Comparison of ENCODE assay signal across 12 cellular contexts in the genomic region with DNA sequence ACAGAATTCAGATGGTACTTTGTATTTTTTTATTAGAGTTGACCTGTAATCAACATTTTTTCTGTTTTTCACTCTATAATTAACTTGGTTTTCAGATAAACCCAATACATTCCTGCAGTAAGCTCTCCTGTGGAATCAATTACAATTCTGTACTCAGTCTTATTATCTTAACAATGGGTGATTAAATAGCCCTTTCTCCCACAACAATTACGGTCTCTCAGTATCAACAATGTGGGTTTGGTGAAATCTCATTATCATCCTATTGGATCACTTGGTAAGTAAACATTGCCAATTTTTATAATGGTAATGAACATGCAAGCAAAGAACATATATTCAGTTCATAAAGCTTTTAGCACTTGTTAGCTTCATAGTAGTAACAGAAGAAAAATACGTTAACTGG.
DNase-seq lines count a peak whose midpoint lies in the region; ATAC-seq and TF ChIP-seq lines count a peak whose summit lies in the region.
"Had no signal": no experiment of that assay in that cellular context is flagged by ENCODE, and none has a peak within 500 bp of the region (broad histone marks: within the 10 kb centered on the region; RNA-seq: fewer than 3 reads in every experiment).

No MANE protein-coding gene starts in this region.

- H3K9ac ChIP-seq in HUES48 (ENCODE audit: low read depth, low read length) = no peak overlapping the region
- H3K9ac ChIP-seq: BLaER1 had no signal

- peak overlapping the region; percentile 42 for H3K4me3 ChIP-seq in HUES48 (ENCODE audit: low read depth, low read length)
- H3K4me3 ChIP-seq: A549, BLaER1 had no signal

- DNase-seq in WTC11 (ENCODE audit: low spot score) (no peak), iPS-NIHi11 (ENCODE audit: low spot score) (peak; percentile 15), mesothelial cell of epicardium (ENCODE audit: low spot score in 2 of 2, unreplicated experiment in 2 of 2) (no peak)
- DNase-seq in activated naive CD4-positive, alpha-beta T cell treated with anti-CD3 and anti-CD28 coated beads, Interleukin-2, amount 50 U/mL, for 72 hours (ENCODE audit: low spot score in 2 of 2) = no peak
- DNase-seq: Caco-2; CD8-positive, alpha-beta memory T cell; DMS53; GF-D8 had no signal

- peak; percentile 58 for ATAC-seq in WTC11
- no peak for ATAC-seq in GM21526 (IDR thresholded peaks at IDR 0.05; ENCODE audit: low FRiP score, unreplicated experiment)
- ATAC-seq in activated naive CD4-positive, alpha-beta T cell treated with anti-CD3 and anti-CD28 coated beads, Interleukin-2, amount 50 U/mL, for 72 hours = no peak
- ATAC-seq: A549 had no signal

- TF ChIP-seq CTCF in WTC11 (IDR thresholded peaks at IDR 0.05) (no peak), mesothelial cell of epicardium (IDR thresholded peaks at IDR 0.05; ENCODE audit: unreplicated experiment) (no peak)

- POLR2A ChIA-PET in WTC11 (lab: Charles Lee) = interaction anchor here (1.2 kb wide), 1 partner anchor 29 kb away, joined by 3 read pairs; no protein-coding TSS in a partner anchor

- peaks cover 67% of the 10 kb centered on the region for H3K4me1 ChIP-seq in HUES48 (ENCODE audit: control insufficient read depth, insufficient read depth, low read length)
- H3K4me1 ChIP-seq: A549, BLaER1, Caco-2 had no signal

- H3K36me3 Mint-ChIP-seq in WTC11 = no peaks in the 10 kb centered on the region
- H3K36me3 Mint-ChIP-seq in activated naive CD4-positive, alpha-beta T cell treated with anti-CD3 and anti-CD28 coated beads, Interleukin-2, amount 50 U/mL, for 72 hours = no peaks in the 10 kb centered on the region
- H3K36me3 Mint-ChIP-seq in mesothelial cell of epicardium = no peaks in the 10 kb centered on the region
- H3K36me3 Mint-ChIP-seq: CD8-positive, alpha-beta memory T cell had no signal

- no peaks in the 10 kb centered on the region for H3K27me3 ChIP-seq in HUES48 (ENCODE audit: control insufficient read depth, insufficient read depth, low read length)
- H3K27me3 ChIP-seq: BLaER1 had no signal

- H3K9me3 ChIP-seq in HUES48 (ENCODE audit: control insufficient read depth, insufficient read depth, low read length) = no peaks in the 10 kb centered on the region
- H3K9me3 ChIP-seq: A549, BLaER1, Caco-2 had no signal

- H3K27me3 Mint-ChIP-seq in WTC11 (ENCODE audit: low read depth) (peaks cover 2% of the 10 kb centered on the region; the same call in 1 of the 2 replicates), mesothelial cell of epicardium (ENCODE audit: low read depth) (no peaks in the 10 kb centered on the region)
- H3K27me3 Mint-ChIP-seq: CD8-positive, alpha-beta memory T cell had no signal

- H3K4me3 Mint-ChIP-seq in WTC11 (peak overlapping the region; percentile 24), mesothelial cell of epicardium (no peak overlapping the region)
- H3K4me3 Mint-ChIP-seq: CD8-positive, alpha-beta memory T cell had no signal

- no peaks in the 10 kb centered on the region for H3K36me3 ChIP-seq in HUES48 (ENCODE audit: control insufficient read depth, insufficient read depth, low read length)
- H3K36me3 ChIP-seq: BLaER1 had no signal

- peak overlapping the region; percentile 70 for H3K27ac ChIP-seq in HUES48 (ENCODE audit: low read depth, low read length)
- H3K27ac ChIP-seq: A549, BLaER1 had no signal

- CTCF ChIA-PET in WTC11 (lab: Charles Lee) = interaction anchor here (0.6 kb wide), 1 partner anchor 452 kb away, joined by 3 read pairs; no protein-coding TSS in a partner anchor

- peaks cover 84% of the 10 kb centered on the region for H3K4me1 Mint-ChIP-seq in WTC11
- H3K4me1 Mint-ChIP-seq in mesothelial cell of epicardium = peaks cover 3% of the 10 kb centered on the region
- H3K4me1 Mint-ChIP-seq: CD8-positive, alpha-beta memory T cell had no signal

- H3K27ac Mint-ChIP-seq in WTC11 = peak overlapping the region; percentile 70; the same call in 1 of the 2 replicates
- no peak overlapping the region for H3K27ac Mint-ChIP-seq in activated naive CD4-positive, alpha-beta T cell treated with anti-CD3 and anti-CD28 coated beads, Interleukin-2, amount 50 U/mL, for 72 hours
- no peak overlapping the region for H3K27ac Mint-ChIP-seq in mesothelial cell of epicardium
- H3K27ac Mint-ChIP-seq: CD8-positive, alpha-beta memory T cell had no signal

- H3K9me3 Mint-ChIP-seq in WTC11 (no peaks in the 10 kb centered on the region), mesothelial cell of epicardium (peaks cover 13% of the 10 kb centered on the region)
- peaks cover 8% of the 10 kb centered on the region in 2 donors for H3K9me3 Mint-ChIP-seq in activated naive CD4-positive, alpha-beta T cell treated with anti-CD3 and anti-CD28 coated beads, Interleukin-2, amount 50 U/mL, for 72 hours

TF ChIP-seq in WTC11, 78 proteins besides CTCF, POLR2A, EP300 and RAD21 (continues in another document):
- TF ChIP-seq, protein P1, sequence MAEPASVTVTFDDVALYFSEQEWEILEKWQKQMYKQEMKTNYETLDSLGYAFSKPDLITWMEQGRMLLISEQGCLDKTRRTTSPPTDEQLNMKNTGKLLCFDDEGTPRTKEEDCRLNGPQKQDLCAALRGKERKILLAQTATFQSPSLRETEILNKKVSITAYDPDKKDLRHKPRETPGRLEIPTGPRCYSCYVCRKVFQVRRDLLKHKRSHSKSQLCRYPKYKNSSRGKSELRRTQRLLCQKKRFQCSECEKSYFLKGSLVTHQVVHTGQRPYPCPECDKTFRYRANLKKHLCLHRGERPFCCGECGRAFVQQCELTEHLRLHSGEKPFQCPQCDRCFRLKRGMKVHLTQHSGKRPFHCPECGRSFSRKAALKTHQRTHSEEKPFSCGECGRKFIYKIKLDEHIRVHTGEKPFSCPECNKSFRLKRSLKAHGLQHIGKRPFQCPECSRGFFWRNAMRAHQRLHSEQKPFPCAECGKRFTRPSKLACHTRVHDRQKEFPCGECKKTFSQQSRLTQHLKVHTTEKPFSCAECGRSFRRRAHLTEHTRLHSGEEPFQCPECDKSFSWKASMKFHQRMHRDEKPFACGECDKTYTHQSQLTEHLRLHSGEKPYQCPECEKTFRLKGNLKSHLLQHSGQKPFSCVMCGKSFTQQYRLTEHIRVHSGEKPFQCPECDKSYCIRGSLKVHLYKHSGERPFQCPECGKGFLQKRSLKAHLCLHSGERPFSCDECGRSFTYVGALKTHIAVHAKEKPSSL (CRISPR knock-in tag; conservative IDR thresholded peaks at IDR 0.05) = no peak
- TF ChIP-seq, protein P2, sequence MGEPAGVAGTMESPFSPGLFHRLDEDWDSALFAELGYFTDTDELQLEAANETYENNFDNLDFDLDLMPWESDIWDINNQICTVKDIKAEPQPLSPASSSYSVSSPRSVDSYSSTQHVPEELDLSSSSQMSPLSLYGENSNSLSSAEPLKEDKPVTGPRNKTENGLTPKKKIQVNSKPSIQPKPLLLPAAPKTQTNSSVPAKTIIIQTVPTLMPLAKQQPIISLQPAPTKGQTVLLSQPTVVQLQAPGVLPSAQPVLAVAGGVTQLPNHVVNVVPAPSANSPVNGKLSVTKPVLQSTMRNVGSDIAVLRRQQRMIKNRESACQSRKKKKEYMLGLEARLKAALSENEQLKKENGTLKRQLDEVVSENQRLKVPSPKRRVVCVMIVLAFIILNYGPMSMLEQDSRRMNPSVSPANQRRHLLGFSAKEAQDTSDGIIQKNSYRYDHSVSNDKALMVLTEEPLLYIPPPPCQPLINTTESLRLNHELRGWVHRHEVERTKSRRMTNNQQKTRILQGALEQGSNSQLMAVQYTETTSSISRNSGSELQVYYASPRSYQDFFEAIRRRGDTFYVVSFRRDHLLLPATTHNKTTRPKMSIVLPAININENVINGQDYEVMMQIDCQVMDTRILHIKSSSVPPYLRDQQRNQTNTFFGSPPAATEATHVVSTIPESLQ (CRISPR knock-in tag; IDR thresholded peaks at IDR 0.05) = no peak
- TF ChIP-seq, protein P3, sequence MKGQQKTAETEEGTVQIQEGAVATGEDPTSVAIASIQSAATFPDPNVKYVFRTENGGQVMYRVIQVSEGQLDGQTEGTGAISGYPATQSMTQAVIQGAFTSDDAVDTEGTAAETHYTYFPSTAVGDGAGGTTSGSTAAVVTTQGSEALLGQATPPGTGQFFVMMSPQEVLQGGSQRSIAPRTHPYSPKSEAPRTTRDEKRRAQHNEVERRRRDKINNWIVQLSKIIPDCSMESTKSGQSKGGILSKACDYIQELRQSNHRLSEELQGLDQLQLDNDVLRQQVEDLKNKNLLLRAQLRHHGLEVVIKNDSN (CRISPR knock-in tag; IDR thresholded peaks at IDR 0.05) = no peak
- TF ChIP-seq, protein P4, sequence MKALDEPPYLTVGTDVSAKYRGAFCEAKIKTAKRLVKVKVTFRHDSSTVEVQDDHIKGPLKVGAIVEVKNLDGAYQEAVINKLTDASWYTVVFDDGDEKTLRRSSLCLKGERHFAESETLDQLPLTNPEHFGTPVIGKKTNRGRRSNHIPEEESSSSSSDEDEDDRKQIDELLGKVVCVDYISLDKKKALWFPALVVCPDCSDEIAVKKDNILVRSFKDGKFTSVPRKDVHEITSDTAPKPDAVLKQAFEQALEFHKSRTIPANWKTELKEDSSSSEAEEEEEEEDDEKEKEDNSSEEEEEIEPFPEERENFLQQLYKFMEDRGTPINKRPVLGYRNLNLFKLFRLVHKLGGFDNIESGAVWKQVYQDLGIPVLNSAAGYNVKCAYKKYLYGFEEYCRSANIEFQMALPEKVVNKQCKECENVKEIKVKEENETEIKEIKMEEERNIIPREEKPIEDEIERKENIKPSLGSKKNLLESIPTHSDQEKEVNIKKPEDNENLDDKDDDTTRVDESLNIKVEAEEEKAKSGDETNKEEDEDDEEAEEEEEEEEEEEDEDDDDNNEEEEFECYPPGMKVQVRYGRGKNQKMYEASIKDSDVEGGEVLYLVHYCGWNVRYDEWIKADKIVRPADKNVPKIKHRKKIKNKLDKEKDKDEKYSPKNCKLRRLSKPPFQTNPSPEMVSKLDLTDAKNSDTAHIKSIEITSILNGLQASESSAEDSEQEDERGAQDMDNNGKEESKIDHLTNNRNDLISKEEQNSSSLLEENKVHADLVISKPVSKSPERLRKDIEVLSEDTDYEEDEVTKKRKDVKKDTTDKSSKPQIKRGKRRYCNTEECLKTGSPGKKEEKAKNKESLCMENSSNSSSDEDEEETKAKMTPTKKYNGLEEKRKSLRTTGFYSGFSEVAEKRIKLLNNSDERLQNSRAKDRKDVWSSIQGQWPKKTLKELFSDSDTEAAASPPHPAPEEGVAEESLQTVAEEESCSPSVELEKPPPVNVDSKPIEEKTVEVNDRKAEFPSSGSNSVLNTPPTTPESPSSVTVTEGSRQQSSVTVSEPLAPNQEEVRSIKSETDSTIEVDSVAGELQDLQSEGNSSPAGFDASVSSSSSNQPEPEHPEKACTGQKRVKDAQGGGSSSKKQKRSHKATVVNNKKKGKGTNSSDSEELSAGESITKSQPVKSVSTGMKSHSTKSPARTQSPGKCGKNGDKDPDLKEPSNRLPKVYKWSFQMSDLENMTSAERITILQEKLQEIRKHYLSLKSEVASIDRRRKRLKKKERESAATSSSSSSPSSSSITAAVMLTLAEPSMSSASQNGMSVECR (CRISPR knock-in tag; IDR thresholded peaks at IDR 0.05; ENCODE audit: borderline replicate concordance) = no peak
- no peak for TF ChIP-seq ZNF232 (CRISPR knock-in tag; IDR thresholded peaks at IDR 0.05)
- TF ChIP-seq NR3C1 (CRISPR knock-in tag; conservative IDR thresholded peaks at IDR 0.05; ENCODE audit: low read depth) = no peak
